ENCODE assay signal across 8 cellular contexts in the genomic region with DNA sequence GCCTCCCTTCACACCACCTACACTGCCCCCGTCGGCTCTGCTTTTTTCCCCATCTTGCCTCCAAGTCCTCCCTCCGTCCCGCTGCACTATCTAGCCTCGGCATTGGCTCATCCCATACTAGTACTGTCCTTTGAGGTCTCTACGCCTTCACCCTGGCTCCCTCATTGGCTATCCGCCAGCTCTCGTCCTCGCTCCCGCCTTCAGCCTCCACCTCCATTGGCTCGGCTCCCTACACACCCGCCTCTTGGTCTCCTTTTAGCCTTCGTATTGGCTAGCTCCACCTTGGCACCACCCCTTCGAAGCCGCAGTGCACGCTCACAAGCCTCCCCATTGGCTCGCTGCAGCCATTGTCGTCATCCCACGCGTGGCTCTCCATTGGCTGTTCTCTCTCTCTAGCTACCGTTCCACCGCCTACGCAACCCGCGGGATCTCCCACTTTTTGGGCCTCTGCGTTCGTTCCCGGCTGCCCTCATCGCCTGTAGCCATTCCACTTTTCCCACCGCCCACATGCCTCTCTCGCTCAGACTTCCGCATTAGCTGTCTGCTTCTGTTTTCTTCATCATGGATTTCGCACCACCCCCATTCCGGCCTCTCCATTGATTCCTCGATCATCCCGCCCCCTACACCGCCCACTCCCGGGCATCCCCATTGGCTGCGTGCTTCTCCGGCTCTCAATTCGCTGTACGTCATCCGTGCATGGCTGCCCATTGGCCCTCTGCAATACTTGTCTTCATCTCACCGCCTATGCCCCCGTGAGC. TPM values are rescaled to one million over a fixed set of nuclear protein-coding genes. Genes with fewer than 3 reads are reported as not detected.
DNase-seq lines count a peak whose midpoint lies in the region; ATAC-seq and TF ChIP-seq lines count a peak whose summit lies in the region.

No MANE protein-coding gene starts in this region.

- CTCF ChIA-PET in Calu3 (lab: Charles Lee) = interaction anchor here (0.9 to 1.2 kb wide), 3 partner anchors 76 to 146 kb away, joined by 3 to 6 read pairs (median 4); partner anchors contain the start of gene GPKOW

- H3K27me3 ChIP-seq in HUES48 (ENCODE audit: control insufficient read depth, insufficient read depth, low read length) = no peaks in the 10 kb centered on the region
- H3K27me3 ChIP-seq in NT2/D1 (ENCODE audit: insufficient read depth, insufficient read length) = no peaks in the 10 kb centered on the region
- no peaks in the 10 kb centered on the region for H3K27me3 ChIP-seq in endocrine pancreas (ENCODE audit: control insufficient read depth, insufficient read depth, low read length)
- no peaks in the 10 kb centered on the region for H3K27me3 ChIP-seq in mesendoderm (ENCODE audit: insufficient read depth, low read length, poor library complexity)

- peak overlapping the region; percentile 85 for H3K9ac ChIP-seq in HUES48 (ENCODE audit: low read depth, low read length)
- H3K9ac ChIP-seq in NT2/D1 (ENCODE audit: insufficient read length, low read depth) = peak overlapping the region; percentile 89
- H3K9ac ChIP-seq in endocrine pancreas (ENCODE audit: control insufficient read depth, insufficient read depth, low read length) = peak overlapping the region; percentile 54
- peak overlapping the region; percentile 86 for H3K9ac ChIP-seq in mesendoderm (ENCODE audit: low read length)

- ATAC-seq in GM21423 (IDR thresholded peaks at IDR 0.05; ENCODE audit: unreplicated experiment) = peak; percentile 82

- no peak overlapping the region for H2BK120ac ChIP-seq in mesendoderm (ENCODE audit: low read depth, low read length)

- peaks cover 34% of the 10 kb centered on the region for H3K36me3 Mint-ChIP-seq in Calu3 (ENCODE audit: insufficient read depth, unreplicated experiment)

- peak overlapping the region; percentile 55 for H2BK5ac ChIP-seq in mesendoderm (ENCODE audit: low read length)

- H3K79me2 ChIP-seq in mesendoderm (ENCODE audit: control insufficient read depth, insufficient read depth, low read length) = peaks cover 11% of the 10 kb centered on the region

- no TSS peak for BruUV-seq in Calu3 (replicated peaks; lab: Mats Ljungman, UMichigan)

- no peak for TF ChIP-seq CTCF in Calu3 (IDR thresholded peaks at IDR 0.05; ENCODE audit: unreplicated experiment)

- peak overlapping the region; percentile 94 for H3K56ac ChIP-seq in mesendoderm (ENCODE audit: low read length)

- H3K18ac ChIP-seq in mesendoderm (ENCODE audit: low read length) = peak overlapping the region; percentile 63

- H3K4me1 ChIP-seq in HUES48 (ENCODE audit: control insufficient read depth, insufficient read depth, low read length) (no peaks in the 10 kb centered on the region), NT2/D1 (ENCODE audit: insufficient read depth, insufficient read length) (peaks cover 10% of the 10 kb centered on the region), endocrine pancreas (ENCODE audit: control insufficient read depth, insufficient read depth, low read length) (no peaks in the 10 kb centered on the region), mesendoderm (ENCODE audit: control insufficient read depth, low read depth, low read length) (no peaks in the 10 kb centered on the region)

- H3K23ac ChIP-seq in mesendoderm (ENCODE audit: low read length) = no peak overlapping the region

- DNase-seq in Calu3 = peak; percentile 96
- DNase-seq in NT2/D1 (ENCODE audit: low read depth, low spot score) = peak; percentile 96
- peak; percentile 86 for DNase-seq in activated CD8-positive, alpha-beta memory T cell treated with anti-CD3 and anti-CD28 coated beads, Interleukin-2, amount 50 U/mL, for 24 hours (ENCODE audit: extremely low read depth)
- DNase-seq in mesendoderm = peak; percentile 99
- peak; percentile 82 for DNase-seq in stimulated activated CD8-positive, alpha-beta memory T cell treated with anti-CD3 and anti-CD28 coated beads, Interleukin-12 subunit alpha, Interleukin-12 subunit beta, amount 100 ng/mL, for 4 hours (ENCODE audit: low read depth)

- no CpG with 5 or more reads among the region's 45 CpGs for WGBS in mesendoderm (ENCODE audit: extremely low coverage, insufficient coverage, low lambda C conversion rate)

- no peak overlapping the region for H4K5ac ChIP-seq in mesendoderm (ENCODE audit: low read length)

- H3K4me2 ChIP-seq in mesendoderm (ENCODE audit: low read length) = peak overlapping the region; percentile 71

- peaks cover 4% of the 10 kb centered on the region for H3K79me1 ChIP-seq in mesendoderm (ENCODE audit: low read length)

- H3K27ac ChIP-seq in HUES48 (ENCODE audit: low read depth, low read length) (peak overlapping the region; percentile 94), mesendoderm (ENCODE audit: low read depth, low read length) (peak overlapping the region; percentile 38)

- no peaks in the 10 kb centered on the region for H3K9me3 Mint-ChIP-seq in Calu3 (ENCODE audit: low read depth, unreplicated experiment)

- peaks cover 4% of the 10 kb centered on the region for H3K27me3 Mint-ChIP-seq in Calu3 (ENCODE audit: unreplicated experiment)

- peaks cover 16% of the 10 kb centered on the region for H3K9me3 ChIP-seq in HUES48 (ENCODE audit: control insufficient read depth, insufficient read depth, low read length)
- no peaks in the 10 kb centered on the region for H3K9me3 ChIP-seq in NT2/D1 (ENCODE audit: insufficient read depth, low read length)
- H3K9me3 ChIP-seq in endocrine pancreas (ENCODE audit: control insufficient read depth, low read length) = no peaks in the 10 kb centered on the region

- peaks cover 19% of the 10 kb centered on the region for H3K4me1 Mint-ChIP-seq in Calu3 (ENCODE audit: low read depth, unreplicated experiment)

- H2AK5ac ChIP-seq in mesendoderm (ENCODE audit: low read length) = no peak overlapping the region

- H3K36me3 ChIP-seq in HUES48 (ENCODE audit: control insufficient read depth, insufficient read depth, low read length) = peaks cover 2% of the 10 kb centered on the region; the same call in 1 of the 2 replicates
- H3K36me3 ChIP-seq in NT2/D1 (ENCODE audit: insufficient read depth, insufficient read length, low read length) = peaks cover 37% of the 10 kb centered on the region
- no peaks in the 10 kb centered on the region for H3K36me3 ChIP-seq in endocrine pancreas (ENCODE audit: control insufficient read depth, insufficient read depth, low read length)
- no peaks in the 10 kb centered on the region for H3K36me3 ChIP-seq in mesendoderm (ENCODE audit: control insufficient read depth, insufficient read depth, low read length)

- H3K27ac Mint-ChIP-seq in Calu3 (ENCODE audit: unreplicated experiment) = peak overlapping the region; percentile 100

- H3K4me3 ChIP-seq in HUES48 (ENCODE audit: low read depth, low read length) (peak overlapping the region; percentile 81), NT2/D1 (ENCODE audit: insufficient read length, low read depth) (peak overlapping the region; percentile 78), endocrine pancreas (ENCODE audit: control insufficient read depth, insufficient read depth, low read length) (peak overlapping the region; percentile 41), mesendoderm (ENCODE audit: low read length) (peak overlapping the region; percentile 62)

- H3K4ac ChIP-seq in mesendoderm (ENCODE audit: low read depth, low read length) = no peak overlapping the region

- intact Hi-C loops in Calu3 (cut with micrococcal nuclease; ENCODE audit: unreplicated experiment) = no loop called here

- H2BK15ac ChIP-seq in mesendoderm (replicated peaks; ENCODE audit: low read depth) = no peak overlapping the region

- no peak overlapping the region for H4K8ac ChIP-seq in mesendoderm (ENCODE audit: low read depth, low read length)

- H3K4me3 Mint-ChIP-seq in Calu3 (ENCODE audit: low read depth, unreplicated experiment) = peak overlapping the region; percentile 71

RNA-seq across cellular contexts. Expression of gene PPP1R3F, which starts 0.4 kb away (rescaled TPM):
- 14.7 and 18.8 TPM in 2 replicates for total RNA-seq in Calu3 (2022)
- polyA plus RNA-seq in mesendoderm (2013, experiment 1 of 2) = 2.3 TPM
- 2.0 TPM for polyA plus RNA-seq in mesendoderm (2013, experiment 2 of 2)

RNA-seq across cellular contexts. Expression of gene FOXP3, which starts 4.7 kb away (rescaled TPM):
- 0.26 TPM in 1 of 2 replicates, not detected in the other for total RNA-seq in Calu3 (2022)
- polyA plus RNA-seq in mesendoderm (2013, experiment 1 of 2) = 0.29 TPM
- 0.34 TPM for polyA plus RNA-seq in mesendoderm (2013, experiment 2 of 2)

RNA-seq across cellular contexts. Expression of gene CCDC22, which starts 33.9 kb away (rescaled TPM):
- total RNA-seq in Calu3 (2022) = 16.8 and 17.0 TPM in 2 replicates
- 4.8 TPM for polyA plus RNA-seq in mesendoderm (2013, experiment 1 of 2)
- 5.3 TPM for polyA plus RNA-seq in mesendoderm (2013, experiment 2 of 2)

RNA-seq across cellular contexts. Expression of gene GAGE10, which starts 34.3 kb away (rescaled TPM):
- total RNA-seq in Calu3 (2022) = not detected in 2 replicates
- not detected for polyA plus RNA-seq in mesendoderm (2013, experiment 1 of 2)
- not detected for polyA plus RNA-seq in mesendoderm (2013, experiment 2 of 2)

RNA-seq across cellular contexts. Expression of gene CACNA1F, which starts 36.0 kb away (rescaled TPM):
- not detected in 2 replicates for total RNA-seq in Calu3 (2022)
- polyA plus RNA-seq in mesendoderm (2013, experiment 1 of 2) = 0.15 TPM
- polyA plus RNA-seq in mesendoderm (2013, experiment 2 of 2) = 0.08 TPM

Comparison
In these comparisons a context has a peak if more than half of its experiments do, and no peak if none do; other contexts are left out.
1. Peak in every context shown above with its lines: DNase-seq, ATAC-seq, H3K4me3 ChIP-seq and H3K27ac ChIP-seq.